1 cellular context compared by ENCODE assay signal in genomic region chrX:154762529-154763296, GRCh38.
TF ChIP-seq lines count a peak whose summit lies in the region.

TSS of gene DKC1 (plus strand) at chrX:154762864. CDS start at chrX:154762966, 102 bp downstream.

TF ChIP-seq in HEK293, 187 proteins besides CTCF, POLR2A, EP300 and RAD21 (continued from another document and continues in another):
- TF ChIP-seq, protein P1, sequence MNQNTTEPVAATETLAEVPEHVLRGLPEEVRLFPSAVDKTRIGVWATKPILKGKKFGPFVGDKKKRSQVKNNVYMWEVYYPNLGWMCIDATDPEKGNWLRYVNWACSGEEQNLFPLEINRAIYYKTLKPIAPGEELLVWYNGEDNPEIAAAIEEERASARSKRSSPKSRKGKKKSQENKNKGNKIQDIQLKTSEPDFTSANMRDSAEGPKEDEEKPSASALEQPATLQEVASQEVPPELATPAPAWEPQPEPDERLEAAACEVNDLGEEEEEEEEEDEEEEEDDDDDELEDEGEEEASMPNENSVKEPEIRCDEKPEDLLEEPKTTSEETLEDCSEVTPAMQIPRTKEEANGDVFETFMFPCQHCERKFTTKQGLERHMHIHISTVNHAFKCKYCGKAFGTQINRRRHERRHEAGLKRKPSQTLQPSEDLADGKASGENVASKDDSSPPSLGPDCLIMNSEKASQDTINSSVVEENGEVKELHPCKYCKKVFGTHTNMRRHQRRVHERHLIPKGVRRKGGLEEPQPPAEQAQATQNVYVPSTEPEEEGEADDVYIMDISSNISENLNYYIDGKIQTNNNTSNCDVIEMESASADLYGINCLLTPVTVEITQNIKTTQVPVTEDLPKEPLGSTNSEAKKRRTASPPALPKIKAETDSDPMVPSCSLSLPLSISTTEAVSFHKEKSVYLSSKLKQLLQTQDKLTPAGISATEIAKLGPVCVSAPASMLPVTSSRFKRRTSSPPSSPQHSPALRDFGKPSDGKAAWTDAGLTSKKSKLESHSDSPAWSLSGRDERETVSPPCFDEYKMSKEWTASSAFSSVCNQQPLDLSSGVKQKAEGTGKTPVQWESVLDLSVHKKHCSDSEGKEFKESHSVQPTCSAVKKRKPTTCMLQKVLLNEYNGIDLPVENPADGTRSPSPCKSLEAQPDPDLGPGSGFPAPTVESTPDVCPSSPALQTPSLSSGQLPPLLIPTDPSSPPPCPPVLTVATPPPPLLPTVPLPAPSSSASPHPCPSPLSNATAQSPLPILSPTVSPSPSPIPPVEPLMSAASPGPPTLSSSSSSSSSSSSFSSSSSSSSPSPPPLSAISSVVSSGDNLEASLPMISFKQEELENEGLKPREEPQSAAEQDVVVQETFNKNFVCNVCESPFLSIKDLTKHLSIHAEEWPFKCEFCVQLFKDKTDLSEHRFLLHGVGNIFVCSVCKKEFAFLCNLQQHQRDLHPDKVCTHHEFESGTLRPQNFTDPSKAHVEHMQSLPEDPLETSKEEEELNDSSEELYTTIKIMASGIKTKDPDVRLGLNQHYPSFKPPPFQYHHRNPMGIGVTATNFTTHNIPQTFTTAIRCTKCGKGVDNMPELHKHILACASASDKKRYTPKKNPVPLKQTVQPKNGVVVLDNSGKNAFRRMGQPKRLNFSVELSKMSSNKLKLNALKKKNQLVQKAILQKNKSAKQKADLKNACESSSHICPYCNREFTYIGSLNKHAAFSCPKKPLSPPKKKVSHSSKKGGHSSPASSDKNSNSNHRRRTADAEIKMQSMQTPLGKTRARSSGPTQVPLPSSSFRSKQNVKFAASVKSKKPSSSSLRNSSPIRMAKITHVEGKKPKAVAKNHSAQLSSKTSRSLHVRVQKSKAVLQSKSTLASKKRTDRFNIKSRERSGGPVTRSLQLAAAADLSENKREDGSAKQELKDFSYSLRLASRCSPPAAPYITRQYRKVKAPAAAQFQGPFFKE (tag by site-specific recombination; IDR thresholded peaks at IDR 0.05; ENCODE audit: borderline replicate concordance), result no peak
- TF ChIP-seq ZNF416 (tag by site-specific recombination; IDR thresholded peaks at IDR 0.05), result no peak
- no peak for TF ChIP-seq ZNF404 (tag by site-specific recombination; IDR thresholded peaks at IDR 0.05)
- no peak for TF ChIP-seq ZNF112 (tag by site-specific recombination; IDR thresholded peaks at IDR 0.05)
- TF ChIP-seq, protein P2, sequence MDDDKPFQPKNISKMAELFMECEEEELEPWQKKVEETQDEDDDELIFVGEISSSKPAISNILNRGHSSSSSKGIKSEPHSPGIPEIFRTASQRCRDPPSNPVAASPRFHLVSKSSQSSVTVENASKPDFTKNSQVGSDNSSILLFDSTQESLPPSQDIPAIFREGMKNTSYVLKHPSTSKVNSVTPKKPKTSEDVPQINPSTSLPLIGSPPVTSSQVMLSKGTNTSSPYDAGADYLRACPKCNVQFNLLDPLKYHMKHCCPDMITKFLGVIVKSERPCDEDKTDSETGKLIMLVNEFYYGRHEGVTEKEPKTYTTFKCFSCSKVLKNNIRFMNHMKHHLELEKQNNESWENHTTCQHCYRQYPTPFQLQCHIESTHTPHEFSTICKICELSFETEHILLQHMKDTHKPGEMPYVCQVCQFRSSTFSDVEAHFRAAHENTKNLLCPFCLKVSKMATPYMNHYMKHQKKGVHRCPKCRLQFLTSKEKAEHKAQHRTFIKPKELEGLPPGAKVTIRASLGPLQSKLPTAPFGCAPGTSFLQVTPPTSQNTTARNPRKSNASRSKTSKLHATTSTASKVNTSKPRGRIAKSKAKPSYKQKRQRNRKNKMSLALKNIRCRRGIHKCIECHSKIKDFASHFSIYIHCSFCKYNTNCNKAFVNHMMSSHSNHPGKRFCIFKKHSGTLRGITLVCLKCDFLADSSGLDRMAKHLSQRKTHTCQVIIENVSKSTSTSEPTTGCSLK (tag by site-specific recombination; IDR thresholded peaks at IDR 0.05), result no peak
- no peak for TF ChIP-seq SP7 (tag by site-specific recombination; IDR thresholded peaks at IDR 0.05)
- no peak for TF ChIP-seq PRDM1 (tag by site-specific recombination; IDR thresholded peaks at IDR 0.05)
- no peak for TF ChIP-seq ZNF701 (tag by site-specific recombination; IDR thresholded peaks at IDR 0.05)
- TF ChIP-seq ZNF610 (tag by site-specific recombination; IDR thresholded peaks at IDR 0.05; ENCODE audit: borderline replicate concordance), result 0 out of 2 replicates have a peak, but pooled peaks have one; percentile 46
- no peak for TF ChIP-seq ZNF132 (tag by site-specific recombination; IDR thresholded peaks at IDR 0.05; ENCODE audit: borderline replicate concordance)
- TF ChIP-seq ZBTB20 (tag by site-specific recombination; IDR thresholded peaks at IDR 0.05), result peak; percentile 32; the same call in 1 of the 2 replicates
- TF ChIP-seq ZNF202 (tag by site-specific recombination; IDR thresholded peaks at IDR 0.05; ENCODE audit: borderline replicate concordance), result no peak
- TF ChIP-seq BCL11B (tag by site-specific recombination; IDR thresholded peaks at IDR 0.05; ENCODE audit: low read depth), result no peak
- TF ChIP-seq OVOL3 (tag by site-specific recombination; IDR thresholded peaks at IDR 0.05), result no peak
- TF ChIP-seq, protein P3, sequence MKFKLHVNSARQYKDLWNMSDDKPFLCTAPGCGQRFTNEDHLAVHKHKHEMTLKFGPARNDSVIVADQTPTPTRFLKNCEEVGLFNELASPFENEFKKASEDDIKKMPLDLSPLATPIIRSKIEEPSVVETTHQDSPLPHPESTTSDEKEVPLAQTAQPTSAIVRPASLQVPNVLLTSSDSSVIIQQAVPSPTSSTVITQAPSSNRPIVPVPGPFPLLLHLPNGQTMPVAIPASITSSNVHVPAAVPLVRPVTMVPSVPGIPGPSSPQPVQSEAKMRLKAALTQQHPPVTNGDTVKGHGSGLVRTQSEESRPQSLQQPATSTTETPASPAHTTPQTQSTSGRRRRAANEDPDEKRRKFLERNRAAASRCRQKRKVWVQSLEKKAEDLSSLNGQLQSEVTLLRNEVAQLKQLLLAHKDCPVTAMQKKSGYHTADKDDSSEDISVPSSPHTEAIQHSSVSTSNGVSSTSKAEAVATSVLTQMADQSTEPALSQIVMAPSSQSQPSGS (tag by site-specific recombination; IDR thresholded peaks at IDR 0.05; ENCODE audit: low read depth), result no peak
- no peak for TF ChIP-seq ZNF621 (tag by site-specific recombination; IDR thresholded peaks at IDR 0.05)
- no peak for TF ChIP-seq ZNF398 (tag by site-specific recombination; IDR thresholded peaks at IDR 0.05)
- TF ChIP-seq ZNF24 (tag by site-specific recombination; IDR thresholded peaks at IDR 0.05), result no peak
- TF ChIP-seq ZNF449 (tag by site-specific recombination; IDR thresholded peaks at IDR 0.05), result no peak
- no peak for TF ChIP-seq ZNF585B (tag by site-specific recombination; IDR thresholded peaks at IDR 0.05)
- TF ChIP-seq ZNF707 (tag by site-specific recombination; IDR thresholded peaks at IDR 0.05), result 0 out of 2 replicates have a peak, but pooled peaks have one; percentile 22
- TF ChIP-seq ZNF248 (tag by site-specific recombination; IDR thresholded peaks at IDR 0.05), result no peak
- no peak for TF ChIP-seq ZNF311 (tag by site-specific recombination; IDR thresholded peaks at IDR 0.05; ENCODE audit: borderline replicate concordance)
- no peak for TF ChIP-seq GLIS2 (tag by site-specific recombination; IDR thresholded peaks at IDR 0.05)
- peak; percentile 68 for TF ChIP-seq ZNF501 (tag by site-specific recombination; IDR thresholded peaks at IDR 0.05)
- TF ChIP-seq, protein P4, sequence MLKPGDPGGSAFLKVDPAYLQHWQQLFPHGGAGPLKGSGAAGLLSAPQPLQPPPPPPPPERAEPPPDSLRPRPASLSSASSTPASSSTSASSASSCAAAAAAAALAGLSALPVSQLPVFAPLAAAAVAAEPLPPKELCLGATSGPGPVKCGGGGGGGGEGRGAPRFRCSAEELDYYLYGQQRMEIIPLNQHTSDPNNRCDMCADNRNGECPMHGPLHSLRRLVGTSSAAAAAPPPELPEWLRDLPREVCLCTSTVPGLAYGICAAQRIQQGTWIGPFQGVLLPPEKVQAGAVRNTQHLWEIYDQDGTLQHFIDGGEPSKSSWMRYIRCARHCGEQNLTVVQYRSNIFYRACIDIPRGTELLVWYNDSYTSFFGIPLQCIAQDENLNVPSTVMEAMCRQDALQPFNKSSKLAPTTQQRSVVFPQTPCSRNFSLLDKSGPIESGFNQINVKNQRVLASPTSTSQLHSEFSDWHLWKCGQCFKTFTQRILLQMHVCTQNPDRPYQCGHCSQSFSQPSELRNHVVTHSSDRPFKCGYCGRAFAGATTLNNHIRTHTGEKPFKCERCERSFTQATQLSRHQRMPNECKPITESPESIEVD (tag by site-specific recombination; IDR thresholded peaks at IDR 0.05), result no peak
- no peak for TF ChIP-seq ZNF558 (tag by site-specific recombination; IDR thresholded peaks at IDR 0.05)
- TF ChIP-seq KLF7 (tag by site-specific recombination; IDR thresholded peaks at IDR 0.05; ENCODE audit: borderline replicate concordance), result no peak
- no peak; the same call in 1 of the 2 replicates for TF ChIP-seq ZNF777 (tag by site-specific recombination; IDR thresholded peaks at IDR 0.05; ENCODE audit: borderline replicate concordance)
- no peak for TF ChIP-seq ZNF10 (tag by site-specific recombination; IDR thresholded peaks at IDR 0.05)
- TF ChIP-seq, protein P5, sequence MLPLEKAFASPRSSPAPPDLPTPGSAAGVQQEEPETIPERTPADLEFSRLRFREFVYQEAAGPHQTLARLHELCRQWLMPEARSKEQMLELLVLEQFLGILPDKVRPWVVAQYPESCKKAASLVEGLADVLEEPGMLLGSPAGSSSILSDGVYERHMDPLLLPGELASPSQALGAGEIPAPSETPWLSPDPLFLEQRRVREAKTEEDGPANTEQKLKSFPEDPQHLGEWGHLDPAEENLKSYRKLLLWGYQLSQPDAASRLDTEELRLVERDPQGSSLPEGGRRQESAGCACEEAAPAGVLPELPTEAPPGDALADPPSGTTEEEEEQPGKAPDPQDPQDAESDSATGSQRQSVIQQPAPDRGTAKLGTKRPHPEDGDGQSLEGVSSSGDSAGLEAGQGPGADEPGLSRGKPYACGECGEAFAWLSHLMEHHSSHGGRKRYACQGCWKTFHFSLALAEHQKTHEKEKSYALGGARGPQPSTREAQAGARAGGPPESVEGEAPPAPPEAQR (tag by site-specific recombination; IDR thresholded peaks at IDR 0.05), result no peak
- TF ChIP-seq, protein P6, sequence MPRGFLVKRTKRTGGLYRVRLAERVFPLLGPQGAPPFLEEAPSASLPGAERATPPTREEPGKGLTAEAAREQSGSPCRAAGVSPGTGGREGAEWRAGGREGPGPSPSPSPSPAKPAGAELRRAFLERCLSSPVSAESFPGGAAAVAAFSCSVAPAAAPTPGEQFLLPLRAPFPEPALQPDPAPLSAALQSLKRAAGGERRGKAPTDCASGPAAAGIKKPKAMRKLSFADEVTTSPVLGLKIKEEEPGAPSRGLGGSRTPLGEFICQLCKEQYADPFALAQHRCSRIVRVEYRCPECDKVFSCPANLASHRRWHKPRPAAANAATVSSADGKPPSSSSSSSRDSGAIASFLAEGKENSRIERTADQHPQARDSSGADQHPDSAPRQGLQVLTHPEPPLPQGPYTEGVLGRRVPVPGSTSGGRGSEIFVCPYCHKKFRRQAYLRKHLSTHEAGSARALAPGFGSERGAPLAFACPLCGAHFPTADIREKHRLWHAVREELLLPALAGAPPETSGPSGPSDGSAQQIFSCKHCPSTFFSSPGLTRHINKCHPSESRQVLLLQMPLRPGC (tag by site-specific recombination; IDR thresholded peaks at IDR 0.05), result no peak
- TF ChIP-seq GFI1B (tag by site-specific recombination; IDR thresholded peaks at IDR 0.05), result no peak
- no peak for TF ChIP-seq WT1 (tag by site-specific recombination; IDR thresholded peaks at IDR 0.05)
- TF ChIP-seq TRIM28 (IDR thresholded peaks at IDR 0.05; ENCODE audit: borderline replicate concordance, low read length), result no peak
- no peak for TF ChIP-seq ZNF560 (tag by site-specific recombination; IDR thresholded peaks at IDR 0.05; ENCODE audit: borderline replicate concordance)
- TF ChIP-seq ZNF324 (tag by site-specific recombination; IDR thresholded peaks at IDR 0.05), result no peak; the same call in 1 of the 2 replicates
- TF ChIP-seq, protein P7, sequence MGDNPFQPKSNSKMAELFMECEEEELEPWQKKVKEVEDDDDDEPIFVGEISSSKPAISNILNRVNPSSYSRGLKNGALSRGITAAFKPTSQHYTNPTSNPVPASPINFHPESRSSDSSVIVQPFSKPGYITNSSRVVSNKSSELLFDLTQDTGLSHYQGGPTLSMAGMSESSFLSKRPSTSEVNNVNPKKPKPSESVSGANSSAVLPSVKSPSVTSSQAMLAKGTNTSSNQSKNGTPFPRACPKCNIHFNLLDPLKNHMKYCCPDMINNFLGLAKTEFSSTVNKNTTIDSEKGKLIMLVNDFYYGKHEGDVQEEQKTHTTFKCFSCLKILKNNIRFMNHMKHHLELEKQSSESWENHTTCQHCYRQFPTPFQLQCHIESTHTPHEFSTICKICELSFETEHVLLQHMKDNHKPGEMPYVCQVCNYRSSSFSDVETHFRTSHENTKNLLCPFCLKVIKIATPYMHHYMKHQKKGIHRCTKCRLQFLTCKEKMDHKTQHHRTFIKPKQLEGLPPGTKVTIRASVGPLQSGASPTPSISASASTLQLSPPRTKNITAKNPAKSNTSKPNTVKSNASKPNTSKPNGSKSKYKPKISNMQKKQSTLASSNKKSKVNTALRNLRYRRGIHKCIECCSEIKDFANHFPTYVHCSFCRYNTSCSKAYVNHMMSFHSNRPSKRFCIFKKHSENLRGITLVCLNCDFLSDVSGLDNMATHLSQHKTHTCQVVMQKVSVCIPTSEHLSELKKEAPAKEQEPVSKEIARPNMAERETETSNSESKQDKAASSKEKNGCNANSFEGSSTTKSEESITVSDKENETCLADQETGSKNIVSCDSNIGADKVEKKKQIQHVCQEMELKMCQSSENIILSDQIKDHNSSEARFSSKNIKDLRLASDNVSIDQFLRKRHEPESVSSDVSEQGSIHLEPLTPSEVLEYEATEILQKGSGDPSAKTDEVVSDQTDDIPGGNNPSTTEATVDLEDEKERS (tag by site-specific recombination; IDR thresholded peaks at IDR 0.05), result no peak
